ENCODE assay signal across 16 cellular contexts in genomic region chr15:74801311-74801997, GRCh38. TPM values are rescaled to one million over a fixed set of nuclear protein-coding genes. Genes with fewer than 3 reads are reported as not detected.
"Had no signal": no experiment of that assay in that cellular context is flagged by ENCODE, and none has a peak within 500 bp of the region (broad histone marks: within the 10 kb centered on the region; RNA-seq: fewer than 3 reads in every experiment).

No MANE protein-coding gene starts in this region.

- H3K9me3 ChIP-seq: gastrocnemius medialis, heart right ventricle, suprapubic skin had no signal

- H3K27ac ChIP-seq: gastrocnemius medialis, suprapubic skin had no signal

- H3K4me3 ChIP-seq: gastrocnemius medialis, heart right ventricle, suprapubic skin had no signal

- H3K27me3 Mint-ChIP-seq: naive B cell, progenitor cell of endocrine pancreas, type B pancreatic cell had no signal

- H3K27me3 ChIP-seq: gastrocnemius medialis, heart right ventricle, suprapubic skin had no signal

- DNase-seq: activated effector memory CD4-positive, alpha-beta T cell treated with Interleukin-2 at 50 U/mL for 16 hours; effector CD8-positive, alpha-beta T cell; gastrocnemius medialis; heart right ventricle; naive B cell; small intestine; stimulated activated naive CD4-positive, alpha-beta T cell had no signal

- ATAC-seq: gastrocnemius medialis, heart right ventricle had no signal

- H3K9me3 Mint-ChIP-seq: naive B cell, type B pancreatic cell had no signal

- H3K4me3 Mint-ChIP-seq: type B pancreatic cell had no signal

- FAIRE-seq: colon, islet of Langerhans, small intestine had no signal

- H3K27ac Mint-ChIP-seq: progenitor cell of endocrine pancreas, type B pancreatic cell had no signal

RNA-seq across cellular contexts. Expression of gene LMAN1L, which starts 11.2 kb away (rescaled TPM):
- total RNA-seq: gastrocnemius medialis, lung microvascular endothelial cell, progenitor cell of endocrine pancreas had no signal

RNA-seq across cellular contexts. Expression of gene CPLX3, which starts 25.0 kb away (rescaled TPM):
- total RNA-seq: gastrocnemius medialis, lung microvascular endothelial cell, progenitor cell of endocrine pancreas had no signal
- polyA plus RNA-seq: adipose tissue had no signal

RNA-seq across cellular contexts. Expression of gene CYP1A2, which starts 52.8 kb away (rescaled TPM):
- total RNA-seq: cardiac septum, gastrocnemius medialis, lung microvascular endothelial cell, progenitor cell of endocrine pancreas, right cardiac atrium, suprapubic skin had no signal
- polyA plus RNA-seq: heart right ventricle, small intestine had no signal
